ENCODE assay signal across 9 cellular contexts in genomic region chr12:749871-750270, GRCh38. TPM values are rescaled to one million over a fixed set of nuclear protein-coding genes. Genes with fewer than 3 reads are reported as not detected.
DNase-seq lines count a peak whose midpoint lies in the region; TF ChIP-seq lines count a peak whose summit lies in the region.
"Had no signal": no experiment of that assay in that cellular context is flagged by ENCODE, and none has a peak within 500 bp of the region (broad histone marks: within the 10 kb centered on the region; RNA-seq: fewer than 3 reads in every experiment).

No MANE protein-coding gene starts in this region.

- no peaks in the 10 kb centered on the region for H3K9me2 ChIP-seq in Loucy (replicated peaks; ENCODE audit: low read depth, low read length)

- no peaks in the 10 kb centered on the region for H3K9me3 Mint-ChIP-seq in activated T-helper 1 cell treated with anti-CD3 and anti-CD28 coated beads, Interleukin-12 subunit alpha, Interleukin-12 subunit beta, Interleukin-2, Interleukin-4 antibody, amounts not matched to agents 30 ng/mL and 10 ng/mL and 1 ng/mL, durations not matched to agents 14 hours and 24 hours and 36 hours
- H3K9me3 Mint-ChIP-seq in osteocyte (ENCODE audit: unreplicated experiment): no peaks in the 10 kb centered on the region

- H3K27me3 Mint-ChIP-seq in activated T-helper 1 cell treated with anti-CD3 and anti-CD28 coated beads, Interleukin-12 subunit alpha, Interleukin-12 subunit beta, Interleukin-2, Interleukin-4 antibody, amounts not matched to agents 30 ng/mL and 10 ng/mL and 1 ng/mL, durations not matched to agents 14 hours and 24 hours and 36 hours (ENCODE audit: insufficient read depth): no peaks in the 10 kb centered on the region
- no peaks in the 10 kb centered on the region for H3K27me3 Mint-ChIP-seq in osteocyte (ENCODE audit: unreplicated experiment)

- intact Hi-C loops in activated T-helper 1 cell treated with anti-CD3 and anti-CD28 coated beads, Interleukin-12 subunit alpha, Interleukin-12 subunit beta, Interleukin-2, Interleukin-4 antibody, amounts not matched to agents 30 ng/mL and 10 ng/mL and 1 ng/mL, durations not matched to agents 14 hours and 24 hours and 36 hours (cut with micrococcal nuclease): loop anchor here (2.0 to 5.0 kb wide), 4 partner anchors 37 to 842 kb away; partner anchors contain the start of genes CCDC77 and FBXL14

- H3K4me3 Mint-ChIP-seq in activated T-helper 1 cell treated with anti-CD3 and anti-CD28 coated beads, Interleukin-12 subunit alpha, Interleukin-12 subunit beta, Interleukin-2, Interleukin-4 antibody, amounts not matched to agents 30 ng/mL and 10 ng/mL and 1 ng/mL, durations not matched to agents 14 hours and 24 hours and 36 hours: peak overlapping the region; percentile 76
- H3K4me3 Mint-ChIP-seq in osteocyte (ENCODE audit: unreplicated experiment): no peak overlapping the region

- peaks cover 18% of the 10 kb centered on the region for H4K20me1 ChIP-seq in Loucy (ENCODE audit: insufficient read depth, low read length, poor library complexity, severe bottlenecking)

- H3K4me2 ChIP-seq in Loucy (ENCODE audit: low read depth, low read length, poor library complexity, severe bottlenecking): peak overlapping the region; percentile 87

- H3K27me3 ChIP-seq in Loucy (ENCODE audit: insufficient read depth, low read length, poor library complexity, severe bottlenecking) (no peaks in the 10 kb centered on the region), Peyer's patch (no peaks in the 10 kb centered on the region)

- H3K36me3 ChIP-seq in Loucy (ENCODE audit: insufficient read depth, low read length) (no peaks in the 10 kb centered on the region), Peyer's patch (no peaks in the 10 kb centered on the region)

- peaks cover 3% of the 10 kb centered on the region for H3K4me1 Mint-ChIP-seq in activated T-helper 1 cell treated with anti-CD3 and anti-CD28 coated beads, Interleukin-12 subunit alpha, Interleukin-12 subunit beta, Interleukin-2, Interleukin-4 antibody, amounts not matched to agents 30 ng/mL and 10 ng/mL and 1 ng/mL, durations not matched to agents 14 hours and 24 hours and 36 hours (ENCODE audit: low read depth)
- peaks cover 5% of the 10 kb centered on the region for H3K4me1 Mint-ChIP-seq in osteocyte (ENCODE audit: unreplicated experiment)

- H3K9ac ChIP-seq in Loucy (ENCODE audit: low read depth, low read length, poor library complexity, severe bottlenecking): peak overlapping the region; percentile 93

- no peaks in the 10 kb centered on the region for H3K9me3 ChIP-seq in Loucy (ENCODE audit: insufficient read depth, low read depth, low read length)
- no peaks in the 10 kb centered on the region for H3K9me3 ChIP-seq in Peyer's patch

- H3K4me1 ChIP-seq in Loucy (ENCODE audit: insufficient read depth, low read length, poor library complexity, severe bottlenecking): peaks cover 24% of the 10 kb centered on the region
- peaks cover 0 to 14% (median 2%) of the 10 kb centered on the region in 4 donors for H3K4me1 ChIP-seq in Peyer's patch

- H3K36me3 Mint-ChIP-seq in activated T-helper 1 cell treated with anti-CD3 and anti-CD28 coated beads, Interleukin-12 subunit alpha, Interleukin-12 subunit beta, Interleukin-2, Interleukin-4 antibody, amounts not matched to agents 30 ng/mL and 10 ng/mL and 1 ng/mL, durations not matched to agents 14 hours and 24 hours and 36 hours (ENCODE audit: low read depth): peaks cover 13% of the 10 kb centered on the region
- peaks cover 8% of the 10 kb centered on the region for H3K36me3 Mint-ChIP-seq in osteocyte (ENCODE audit: unreplicated experiment)

- H3K27ac ChIP-seq in Peyer's patch: peak overlapping the region in 2 of 4 donors; percentile 96 to 97

- peak overlapping the region; percentile 86 for H3K27ac Mint-ChIP-seq in activated T-helper 1 cell treated with anti-CD3 and anti-CD28 coated beads, Interleukin-12 subunit alpha, Interleukin-12 subunit beta, Interleukin-2, Interleukin-4 antibody, amounts not matched to agents 30 ng/mL and 10 ng/mL and 1 ng/mL, durations not matched to agents 14 hours and 24 hours and 36 hours
- H3K27ac Mint-ChIP-seq in osteocyte (ENCODE audit: unreplicated experiment): peak overlapping the region; percentile 48

- H2AFZ ChIP-seq in Loucy (ENCODE audit: low read length): peak overlapping the region; percentile 63; the same call in 1 of the 2 replicates

- no peaks in the 10 kb centered on the region for H3F3A ChIP-seq in Loucy (ENCODE audit: low read depth)

- TF ChIP-seq CTCF in Loucy (conservative IDR thresholded peaks at IDR 0.05; ENCODE audit: low read length) (no peak), osteocyte (IDR thresholded peaks at IDR 0.05) (no peak), Peyer's patch (IDR thresholded peaks at IDR 0.05) (no peak)

- TF ChIP-seq POLR2A in Peyer's patch (IDR thresholded peaks at IDR 0.05): no peak

- H3K79me2 ChIP-seq in Loucy (ENCODE audit: insufficient read depth, low read length): peaks cover 38% of the 10 kb centered on the region

- POLR2A ChIA-PET in HEK293T (lab: Yijun Ruan, JAX): interaction anchor here (1.2 to 3.1 kb wide), 5 partner anchors 58 to 178 kb away, joined by 3 to 43 read pairs (median 13); no protein-coding TSS in a partner anchor

- H3K4me3 ChIP-seq in Loucy (ENCODE audit: low read length, poor library complexity, severe bottlenecking): peak overlapping the region; percentile 88
- no peak overlapping the region for H3K4me3 ChIP-seq in Peyer's patch

- CTCF ChIA-PET in HEK293T (lab: Yijun Ruan, JAX): interaction anchor here (0.6 to 3.0 kb wide), 6 partner anchors 65 to 343 kb away, joined by 4 to 23 read pairs (median 12); no protein-coding TSS in a partner anchor

- DNase-seq in NCI-H2171 treated with DMSO at 0.1 percent for 48 hours (lab: John Stamatoyannopoulos, UW) (peak; percentile 49), NCI-H2171 (lab: John Stamatoyannopoulos, UW) (no peak), osteocyte (ENCODE audit: extremely low spot score, unreplicated experiment) (no peak), HEK293T (ENCODE audit: extremely low spot score) (no peak), OCI-M2 (lab: John Stamatoyannopoulos, UW; ENCODE audit: unreplicated experiment) (no peak), Peyer's patch (no peak)
- DNase-seq in activated T-helper 1 cell treated with anti-CD3 and anti-CD28 coated beads, Interleukin-12 subunit alpha, Interleukin-12 subunit beta, Interleukin-2, Interleukin-4 antibody, amounts not matched to agents 30 ng/mL and 10 ng/mL and 1 ng/mL, durations not matched to agents 14 hours and 24 hours and 36 hours (ENCODE audit: low spot score): no peak
- DNase-seq: head of caudate nucleus had no signal

TF ChIP-seq in HEK293T, 16 proteins besides CTCF, POLR2A, EP300 and RAD21:
- TF ChIP-seq HDGF (IDR thresholded peaks at IDR 0.05; ENCODE audit: borderline replicate concordance) (no peak), SUZ12 (IDR thresholded peaks at IDR 0.05) (no peak), LEF1 (IDR thresholded peaks at IDR 0.05; ENCODE audit: borderline replicate concordance) (no peak), ARNT (IDR thresholded peaks at IDR 0.05) (no peak), ZNF384 (IDR thresholded peaks at IDR 0.05) (no peak), ELF4 (IDR thresholded peaks at IDR 0.05) (no peak), FOXM1 (IDR thresholded peaks at IDR 0.05; ENCODE audit: borderline replicate concordance) (no peak), PKNOX1 (IDR thresholded peaks at IDR 0.05) (no peak), L3MBTL2 (conservative IDR thresholded peaks at IDR 0.05) (no peak), FOXK2 (IDR thresholded peaks at IDR 0.05) (no peak), TARDBP (IDR thresholded peaks at IDR 0.05) (no peak), SP1 (IDR thresholded peaks at IDR 0.05) (no peak), CTBP1 (IDR thresholded peaks at IDR 0.05; ENCODE audit: borderline replicate concordance) (no peak), FOXA1 (IDR thresholded peaks at IDR 0.05) (no peak), NFRKB (IDR thresholded peaks at IDR 0.05) (no peak), BHLHE40 (IDR thresholded peaks at IDR 0.05; ENCODE audit: borderline replicate concordance) (no peak)

RNA-seq across cellular contexts. Expression of gene WNK1, which starts 2.5 kb away (rescaled TPM):
- total RNA-seq in activated T-helper 1 cell treated with anti-CD3 and anti-CD28 coated beads, Interleukin-12 subunit alpha, Interleukin-12 subunit beta, Interleukin-2, Interleukin-4 antibody, amounts not matched to agents 30 ng/mL and 10 ng/mL and 1 ng/mL, durations not matched to agents 14 hours and 24 hours and 36 hours: 164 and 178 TPM in 2 replicates
- total RNA-seq in osteocyte: 186 and 188 TPM in 2 replicates
- 100 to 1,000 TPM in 3 of 4 donors, 10 to 100 TPM in 1; 83.2 to 198 (median 144) TPM for total RNA-seq in Peyer's patch
